8 cellular contexts compared by ENCODE assay signal in genomic region chr11:10899542-10899830, GRCh38. TPM values are rescaled to one million over a fixed set of nuclear protein-coding genes. Genes with fewer than 3 reads are reported as not detected.
DNase-seq lines count a peak whose midpoint lies in the region; ATAC-seq and TF ChIP-seq lines count a peak whose summit lies in the region.

No MANE protein-coding gene starts in this region.

- H3K4me1 ChIP-seq in sigmoid colon, result peaks cover 0 to 49% (median 38%) of the 10 kb centered on the region in 4 donors

- TF ChIP-seq POLR2A in sigmoid colon (IDR thresholded peaks at IDR 0.05) (no peak), GM18505 (IDR thresholded peaks at IDR 0.05; ENCODE audit: borderline replicate concordance, extremely low read depth, insufficient read depth, insufficient read length) (no peak)

- H3K9me3 ChIP-seq in sigmoid colon, result no peaks in the 10 kb centered on the region

- ATAC-seq in GM19351 (IDR thresholded peaks at IDR 0.05; ENCODE audit: unreplicated experiment) (peak; percentile 19), GM19023 (IDR thresholded peaks at IDR 0.05; ENCODE audit: unreplicated experiment) (no peak), GM21528 (IDR thresholded peaks at IDR 0.05; ENCODE audit: low FRiP score, unreplicated experiment) (no peak), GM18505 (IDR thresholded peaks at IDR 0.05; ENCODE audit: unreplicated experiment) (no peak)

- 8 to 50% methylated on average over 4 of the region's 4 CpGs for WGBS in sigmoid colon, 2 donors

- no peaks in the 10 kb centered on the region for H3K27me3 Mint-ChIP-seq in progenitor cell of endocrine pancreas

- DNase-seq in OCI-M1 (lab: John Stamatoyannopoulos, UW), result peak; percentile 99
- DNase-seq in epithelial cell of prostate (ENCODE audit: low read depth, low spot score), result peak; percentile 99
- peak; percentile 85 for DNase-seq in sigmoid colon
- no peak for DNase-seq in progenitor cell of endocrine pancreas (ENCODE audit: low spot score, unreplicated experiment)

- no peak overlapping the region for H3K4me3 ChIP-seq in sigmoid colon

- intact Hi-C loops in sigmoid colon (cut with DNase I), result loop anchor here (2.0 kb wide), 2 partner anchors 15 to 41 kb away; partner anchors contain the start of gene ZBED5

- no peak for TF ChIP-seq EP300 in sigmoid colon (IDR thresholded peaks at IDR 0.05)

- H3K4me1 Mint-ChIP-seq in progenitor cell of endocrine pancreas (ENCODE audit: low read depth), result peaks cover 7% of the 10 kb centered on the region

- H3K4me3 Mint-ChIP-seq in progenitor cell of endocrine pancreas (ENCODE audit: low read depth), result no peak overlapping the region

- H3K27me3 ChIP-seq in sigmoid colon, result no peaks in the 10 kb centered on the region

- no peaks in the 10 kb centered on the region for H3K36me3 Mint-ChIP-seq in progenitor cell of endocrine pancreas (ENCODE audit: insufficient read depth)

- no peak overlapping the region for H3K27ac Mint-ChIP-seq in progenitor cell of endocrine pancreas

- no peak for TF ChIP-seq CTCF in sigmoid colon (IDR thresholded peaks at IDR 0.05)
- no peak for TF ChIP-seq CTCF in progenitor cell of endocrine pancreas (IDR thresholded peaks at IDR 0.05; ENCODE audit: unreplicated experiment)

- H3K9me3 Mint-ChIP-seq in progenitor cell of endocrine pancreas (ENCODE audit: low read depth), result no peaks in the 10 kb centered on the region

- peak overlapping the region; percentile 100 for H3K27ac ChIP-seq in epithelial cell of prostate
- H3K27ac ChIP-seq in sigmoid colon, result peak overlapping the region; percentile 84 to 94 (median 92)

- no peaks in the 10 kb centered on the region for H3K36me3 ChIP-seq in sigmoid colon

RNA-seq across cellular contexts. Expression of gene ZBED5, which starts 41.6 kb away (rescaled TPM):
- total RNA-seq in sigmoid colon (10 to 100 TPM; 34.9 to 51.7 (median 42.6) TPM), progenitor cell of endocrine pancreas (88.5 and 95.0 TPM in 2 replicates)
- polyA plus RNA-seq in sigmoid colon, result 10 to 100 TPM in 2 of 3 donors, 1 to 10 TPM in 1; 9.0 to 23.0 (median 10.2) TPM
